Comparison of ENCODE assay signal across 7 cellular contexts in genomic region chr1:150561830-150562367, GRCh38. TPM values are rescaled to one million over a fixed set of nuclear protein-coding genes. Genes with fewer than 3 reads are reported as not detected.
DNase-seq lines count a peak whose midpoint lies in the region; ATAC-seq and TF ChIP-seq lines count a peak whose summit lies in the region.

No MANE protein-coding gene starts in this region.

- intact Hi-C loops in left lung (cut with DNase I), result loop anchor here in 1 of 2 donors (5.0 kb wide), 1 partner anchor 60 kb away; no protein-coding TSS in a partner anchor

- H3K4me1 ChIP-seq in left lung, result peaks cover 60 to 86% of the 10 kb centered on the region in 2 donors

- H3K4me3 ChIP-seq in left lung, result peak overlapping the region; percentile 33 to 50

- H3K27ac ChIP-seq in left lung, result peak overlapping the region; percentile 100

- ATAC-seq in HG02943 (IDR thresholded peaks at IDR 0.05; ENCODE audit: low read depth, unreplicated experiment) (peak; percentile 37), left lung (peak; percentile 76)

- no peaks in the 10 kb centered on the region for H3K27me3 ChIP-seq in left lung

- H3K36me3 ChIP-seq in left lung, result peaks cover 0 to 29% of the 10 kb centered on the region in 2 donors

- H3K9me3 ChIP-seq in left lung, result no peaks in the 10 kb centered on the region

- TF ChIP-seq POLR2A in GM15510 (IDR thresholded peaks at IDR 0.05; ENCODE audit: borderline replicate concordance, extremely low read depth, insufficient read length), result peak; percentile 57

- no peak for TF ChIP-seq CTCF in left lung (IDR thresholded peaks at IDR 0.05)

- peak; percentile 65 for DNase-seq in NCI-H446 treated with DMSO at 0.1 percent for 48 hours (lab: John Stamatoyannopoulos, UW)
- DNase-seq in activated CD4-positive, alpha-beta T cell treated with anti-CD3 and anti-CD28 coated beads, Interleukin-2, amount 50 U/mL, for 1 hour, result peak; percentile 80
- peak; percentile 96 for DNase-seq in cortex of kidney (lab: John Stamatoyannopoulos, UW)
- DNase-seq in left lung, result peak; percentile 96 to 98
- DNase-seq in stimulated activated CD4-positive, alpha-beta T cell treated with anti-CD3 and anti-CD28 coated beads, Interleukin-2, amount 100 ng/mL, for 4 hours (ENCODE audit: low read depth), result peak; percentile 89

RNA-seq across cellular contexts. Expression of gene ADAMTSL4, which starts 12.7 kb away (rescaled TPM):
- total RNA-seq in left lung, result 10 to 100 TPM; 52.9 to 76.0 TPM

RNA-seq across cellular contexts. Expression of gene MCL1, which starts 17.5 kb away (rescaled TPM):
- total RNA-seq in left lung, result 100 to 1,000 TPM; 266 to 280 TPM

RNA-seq across cellular contexts. Expression of gene FALEC, which starts 46.3 kb away (rescaled TPM):
- not detected for total RNA-seq in left lung

RNA-seq across cellular contexts. Expression of gene ECM1, which starts 54.0 kb away (rescaled TPM):
- 10 to 100 TPM; 21.3 to 65.2 TPM for total RNA-seq in left lung

Comparison
In these comparisons a context has a peak if more than half of its experiments do, and no peak if none do; other contexts are left out.
1. Peak in every context shown above with its lines: DNase-seq, ATAC-seq, H3K4me3 ChIP-seq and H3K27ac ChIP-seq.